ENCODE assay signal across 1 cellular context in genomic region chr17:28646039-28646754, GRCh38.
TF ChIP-seq lines count a peak whose summit lies in the region.

No MANE protein-coding gene starts in this region.

TF ChIP-seq in SK-N-SH, 30 proteins besides CTCF, POLR2A, EP300 and RAD21 (continued from another document):
- no peak for TF ChIP-seq REST (IDR thresholded peaks at IDR 0.05; ENCODE audit: low read depth, low read length)
